Comparison of ENCODE assay signal across 8 cellular contexts in the genomic region with DNA sequence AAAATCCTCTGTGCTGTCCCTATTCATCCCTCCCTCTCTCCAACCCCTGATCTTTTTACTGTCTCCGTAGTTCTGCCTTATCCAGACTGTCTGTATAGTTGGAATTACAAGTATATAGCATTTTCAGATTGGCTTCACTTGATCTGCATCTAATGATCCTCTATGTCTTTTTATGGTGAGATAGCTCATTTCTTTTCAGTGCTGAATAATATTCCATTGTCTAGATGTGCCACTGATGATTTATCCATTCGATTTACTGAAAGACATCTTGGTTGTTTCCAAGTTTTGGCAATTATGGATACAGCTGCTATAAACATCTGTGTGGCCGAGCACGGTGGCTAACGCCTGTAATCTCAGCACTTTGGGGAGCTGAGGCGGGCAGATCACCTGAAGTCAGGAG. TPM values are rescaled to one million over a fixed set of nuclear protein-coding genes. Genes with fewer than 3 reads are reported as not detected.
"Had no signal": no experiment of that assay in that cellular context is flagged by ENCODE, and none has a peak within 500 bp of the region (broad histone marks: within the 10 kb centered on the region; RNA-seq: fewer than 3 reads in every experiment).

No MANE protein-coding gene starts in this region.

- DNase-seq: GDM1, GF-D8 had no signal

- H3K4me3 ChIP-seq: GM12878 had no signal

- FAIRE-seq: G401.6, GM12878, GM12891, GM12892, GM18507, GM19239 had no signal

- ATAC-seq: GM12878 had no signal

RNA-seq across cellular contexts. Expression of gene IRGC, which starts 19.1 kb away (rescaled TPM):
- total RNA-seq: GM12878 had no signal
